Comparison of ENCODE assay signal across 8 cellular contexts in the genomic region with DNA sequence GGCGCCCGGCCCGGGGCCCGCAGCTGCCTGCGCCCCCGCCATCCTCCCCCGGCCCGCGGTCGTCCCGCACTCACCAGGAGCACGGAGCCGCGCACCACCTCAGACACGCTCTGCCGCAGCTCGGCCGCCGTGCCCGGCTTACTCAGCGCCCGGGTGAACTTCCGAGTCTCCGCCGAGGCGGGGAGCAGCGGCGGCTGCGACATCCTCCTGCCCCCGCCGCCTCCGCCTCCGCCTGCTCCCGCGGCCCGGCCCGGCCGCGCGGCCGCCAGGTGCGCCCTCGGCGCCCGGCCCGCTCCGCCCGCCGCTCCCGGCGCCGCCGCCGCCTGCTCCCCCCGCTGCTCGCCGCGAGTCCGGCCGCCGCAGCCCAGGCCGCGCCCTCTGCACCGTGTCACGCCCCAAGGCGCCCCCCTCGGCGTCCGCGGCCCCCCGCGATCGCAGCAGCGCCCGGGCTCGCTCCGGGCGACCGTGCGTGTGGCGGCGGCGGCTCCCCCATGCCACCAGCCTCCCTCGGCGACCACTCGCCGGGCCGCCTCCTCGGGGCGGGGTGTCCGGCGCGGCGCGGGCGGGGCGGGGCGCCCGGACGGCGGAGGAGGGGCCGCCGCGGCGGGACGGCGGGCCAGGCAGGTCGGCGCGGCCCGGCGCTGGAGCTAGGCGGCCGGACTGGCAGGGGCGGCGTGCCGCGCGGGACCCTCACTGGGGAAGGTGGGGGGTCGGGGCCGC.
A peak's percentile ranks its signal among the peaks of the same experiment; 100 is the strongest.
DNase-seq lines count a peak whose midpoint lies in the region; FAIRE-seq and TF ChIP-seq lines count a peak whose summit lies in the region.

No MANE protein-coding gene starts in this region.

- H3F3A ChIP-seq in Loucy (ENCODE audit: low read depth) = no peaks in the 10 kb centered on the region

- no peak for TF ChIP-seq CTCF in GM12875 (IDR thresholded peaks at IDR 0.05; ENCODE audit: borderline replicate concordance, insufficient read depth, low read depth, low read length)
- TF ChIP-seq CTCF in Loucy (conservative IDR thresholded peaks at IDR 0.05; ENCODE audit: low read length) = no peak
- no peak for TF ChIP-seq CTCF in colonic mucosa (IDR thresholded peaks at IDR 0.05)
- TF ChIP-seq CTCF in liver (IDR thresholded peaks at IDR 0.05; ENCODE audit: low read depth, low read length, missing input control) = no peak

- H3K9me2 ChIP-seq in Loucy (replicated peaks; ENCODE audit: low read depth, low read length) = no peaks in the 10 kb centered on the region

- intact Hi-C loops in colonic mucosa (cut with DNase I) = loop anchor here (10.0 kb wide), 1 partner anchor 118 kb away; a partner anchor contains a TSS

- H3K79me2 ChIP-seq in Loucy (ENCODE audit: insufficient read depth, low read length) = peaks cover 6% of the 10 kb centered on the region; the same call in 1 of the 2 replicates

- peak overlapping the region; percentile 96 for H2AFZ ChIP-seq in Loucy (ENCODE audit: low read length)

- WGBS in liver = under 1% methylated on average over 121 of the region's 121 CpGs

- DNase-seq in H54 (ENCODE audit: insufficient read length, low spot score) (peak; percentile 79), colonic mucosa (peak; percentile 53), NCI-H524 treated with DMSO at 0.1 percent for 48 hours (lab: John Stamatoyannopoulos, UW) (no peak)
- DNase-seq in activated CD4-positive, alpha-beta T cell treated with anti-CD3 and anti-CD28 coated beads for 24 hours (ENCODE audit: low read depth in 2 of 2) = peak; percentile 43 to 48
- DNase-seq in stimulated activated CD4-positive, alpha-beta T cell treated with anti-CD3 and anti-CD28 coated beads, Interleukin-4, amount 100 ng/mL, for 24 hours = peak; percentile 74

- H3K27ac ChIP-seq in colonic mucosa (peak overlapping the region; percentile 94), liver (ENCODE audit: low read depth in 1 of 2, low read length in 2 of 2) (peak overlapping the region; percentile 84 to 87)

- H3K36me3 ChIP-seq in Loucy (ENCODE audit: insufficient read depth, low read length) (no peaks in the 10 kb centered on the region), colonic mucosa (no peaks in the 10 kb centered on the region), liver (ENCODE audit: control insufficient read depth in 4 of 4, insufficient read depth in 3 of 4, low read depth in 1 of 4, low read length in 3 of 4) (no peaks in the 10 kb centered on the region)

- H3K4me3 ChIP-seq in GM12875 (ENCODE audit: low read depth, low read length) (peak overlapping the region; percentile 54), Loucy (ENCODE audit: low read length, poor library complexity, severe bottlenecking) (peak overlapping the region; percentile 81), colonic mucosa (peak overlapping the region; percentile 94), liver (ENCODE audit: low read depth in 1 of 3, low read length in 3 of 3) (peak overlapping the region; percentile 79 to 97 (median 97))

- no peak for FAIRE-seq in H54 (lab: Jason Lieb, UNC)

- H3K27me3 ChIP-seq in Loucy (ENCODE audit: insufficient read depth, low read length, poor library complexity, severe bottlenecking) = no peaks in the 10 kb centered on the region
- H3K27me3 ChIP-seq in colonic mucosa = no peaks in the 10 kb centered on the region
- no peaks in the 10 kb centered on the region for H3K27me3 ChIP-seq in liver (ENCODE audit: control insufficient read depth in 4 of 4, insufficient read depth in 4 of 4, low read length in 3 of 4)

- H3K4me1 ChIP-seq in Loucy (ENCODE audit: insufficient read depth, low read length, poor library complexity, severe bottlenecking) (peaks cover 31% of the 10 kb centered on the region), colonic mucosa (no peaks in the 10 kb centered on the region), liver (ENCODE audit: control insufficient read depth in 4 of 4, insufficient read depth in 4 of 4, low read length in 3 of 4) (peaks cover 3 to 16% (median 9%) of the 10 kb centered on the region in 4 donors)

- H3K9me3 ChIP-seq in Loucy (ENCODE audit: insufficient read depth, low read depth, low read length) (no peaks in the 10 kb centered on the region), colonic mucosa (no peaks in the 10 kb centered on the region), liver (ENCODE audit: control insufficient read depth in 4 of 4, low read length in 3 of 4) (no peaks in the 10 kb centered on the region)

- H3K9ac ChIP-seq in Loucy (ENCODE audit: low read depth, low read length, poor library complexity, severe bottlenecking) (peak overlapping the region; percentile 69), colonic mucosa (ENCODE audit: low read depth in 2 of 2, low read length in 2 of 2) (peak overlapping the region; percentile 91 to 95), liver (ENCODE audit: low read depth in 1 of 2, low read length in 2 of 2) (peak overlapping the region in 1 of 2 donors; percentile 41)

- TF ChIP-seq POLR2A in H54 (IDR thresholded peaks at IDR 0.05; ENCODE audit: low read depth, low read length) = peak; percentile 81

- no peak for TF ChIP-seq RAD21 in liver (IDR thresholded peaks at IDR 0.05)

- H4K20me1 ChIP-seq in Loucy (ENCODE audit: insufficient read depth, low read length, poor library complexity, severe bottlenecking) = no peaks in the 10 kb centered on the region

- H3K4me2 ChIP-seq in Loucy (ENCODE audit: low read depth, low read length, poor library complexity, severe bottlenecking) = peak overlapping the region; percentile 87

TF ChIP-seq in liver, 16 proteins besides CTCF, POLR2A, EP300 and RAD21:
- TF ChIP-seq RXRA (IDR thresholded peaks at IDR 0.05) (no peak), FOXA1 (IDR thresholded peaks at IDR 0.05) (no peak), HNF4A (conservative IDR thresholded peaks at IDR 0.05) (no peak)
